Comparison of ENCODE assay signal across 1 cellular context in the genomic region with DNA sequence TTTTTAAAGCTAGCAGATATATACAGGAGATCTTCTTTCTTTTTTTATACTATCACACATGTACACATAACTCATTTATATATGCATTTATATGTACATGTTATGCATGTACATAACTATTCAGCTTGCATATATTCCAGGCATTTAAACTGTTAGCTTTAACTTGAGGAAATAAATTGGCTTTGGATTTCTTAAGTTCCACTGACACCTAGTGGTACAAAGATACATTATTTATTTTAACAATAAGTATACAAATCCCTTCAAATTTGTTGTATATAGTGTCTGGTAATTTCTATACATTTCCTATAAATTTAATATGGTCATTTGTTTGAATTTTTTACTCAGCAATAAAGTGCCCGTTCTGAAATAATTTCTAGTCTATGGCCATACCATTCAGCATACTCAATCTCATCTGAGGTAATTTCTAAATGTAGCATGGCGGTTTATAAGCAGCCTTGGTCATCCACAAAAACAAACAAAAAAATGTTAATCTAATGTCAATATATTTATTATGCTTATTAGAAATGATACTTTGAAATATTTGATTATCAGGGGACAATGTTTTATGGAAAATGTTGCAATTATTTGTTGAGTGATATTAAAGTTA.
TF ChIP-seq lines count a peak whose summit lies in the region.

No MANE protein-coding gene starts in this region.

TF ChIP-seq in endothelial cell of umbilical vein, 7 proteins besides CTCF, POLR2A, EP300 and RAD21 (continued from another document):
- no peak for TF ChIP-seq EZH2 (IDR thresholded peaks at IDR 0.05; ENCODE audit: borderline replicate concordance, low read depth, low read length, severe bottlenecking)
TF ChIP-seq in endothelial cell of umbilical vein: peak in this region for 0.
